Comparison of ENCODE assay signal across 10 cellular contexts in the genomic region with DNA sequence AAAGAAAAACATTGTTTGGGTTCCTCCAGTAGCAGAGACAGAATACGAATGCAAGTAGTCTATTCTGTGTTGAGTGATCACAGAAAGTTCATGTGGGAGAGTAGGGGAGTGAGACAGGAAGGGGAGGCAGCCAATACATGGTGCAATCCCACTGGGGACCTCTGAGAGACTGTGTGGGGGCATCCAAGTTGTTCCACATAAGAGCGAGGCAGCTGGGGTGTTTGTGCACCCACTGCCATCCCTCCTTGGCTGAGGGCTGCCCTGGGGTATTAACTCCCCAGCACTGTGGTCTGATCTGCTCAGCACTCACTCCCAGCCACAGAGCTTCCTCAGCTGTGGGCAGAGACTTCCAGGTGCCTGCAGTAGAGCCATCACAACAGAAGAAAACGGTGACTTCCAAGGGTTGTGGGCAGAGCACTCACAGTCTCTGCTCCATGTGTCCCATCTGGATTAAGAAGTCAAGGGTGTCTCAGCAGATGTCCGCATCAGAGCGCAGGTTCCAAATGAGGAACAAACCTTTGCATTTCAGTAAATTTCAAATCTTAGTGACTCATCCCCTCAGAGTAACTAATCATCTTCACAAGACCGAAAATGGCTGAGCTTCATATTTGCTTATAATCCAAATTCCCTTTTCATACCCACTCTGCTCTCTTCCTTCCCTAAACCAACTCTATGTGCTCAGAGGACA.
DNase-seq lines count a peak whose midpoint lies in the region; ATAC-seq and TF ChIP-seq lines count a peak whose summit lies in the region.
"Had no signal": no experiment of that assay in that cellular context is flagged by ENCODE, and none has a peak within 500 bp of the region (broad histone marks: within the 10 kb centered on the region; RNA-seq: fewer than 3 reads in every experiment).

No MANE protein-coding gene starts in this region.

- H3K9me3 Mint-ChIP-seq in activated CD4-positive, alpha-beta memory T cell treated with anti-CD3 and anti-CD28 coated beads for 36 hours = no peaks in the 10 kb centered on the region

- peak overlapping the region; percentile 59 for H3K27ac ChIP-seq in skeletal muscle tissue (ENCODE audit: low read depth, low read length)

- H3K4me1 ChIP-seq in skeletal muscle tissue (ENCODE audit: control insufficient read depth in 3 of 3, insufficient read depth in 3 of 3, low read length in 3 of 3) = peaks cover 40 to 43% (median 41%) of the 10 kb centered on the region in 3 donors

- POLR2A ChIA-PET in activated CD4-positive, alpha-beta memory T cell treated with anti-CD3 and anti-CD28 coated beads for 36 hours (lab: Charles Lee) = no interaction called here

- H3K27me3 Mint-ChIP-seq in activated CD4-positive, alpha-beta memory T cell treated with anti-CD3 and anti-CD28 coated beads for 36 hours = peaks cover 3% of the 10 kb centered on the region

- no peaks in the 10 kb centered on the region for H3K36me3 ChIP-seq in skeletal muscle tissue (ENCODE audit: control insufficient read depth in 3 of 3, insufficient read depth in 3 of 3, low read length in 3 of 3)

- H3K4me3 Mint-ChIP-seq in activated CD4-positive, alpha-beta memory T cell treated with anti-CD3 and anti-CD28 coated beads for 36 hours = no peak overlapping the region

- H3K4me3 ChIP-seq in skeletal muscle tissue (ENCODE audit: low read length in 3 of 3) = no peak overlapping the region

- H3K9me3 ChIP-seq in skeletal muscle tissue (ENCODE audit: control insufficient read depth in 3 of 3, low read length in 3 of 3) = no peaks in the 10 kb centered on the region

- no peak for TF ChIP-seq POLR2A in erythroblast (IDR thresholded peaks at IDR 0.05; ENCODE audit: low read length)

- CTCF ChIA-PET in activated CD4-positive, alpha-beta memory T cell treated with anti-CD3 and anti-CD28 coated beads for 36 hours (lab: Charles Lee) = no interaction called here

- H3K27me3 ChIP-seq in skeletal muscle tissue (ENCODE audit: control insufficient read depth in 3 of 3, insufficient read depth in 3 of 3, low read length in 3 of 3) = no peaks in the 10 kb centered on the region

- ATAC-seq in GM19351 (IDR thresholded peaks at IDR 0.05; ENCODE audit: unreplicated experiment) (peak; percentile 42), Right ventricle myocardium inferior (peak; percentile 59)

- no peak overlapping the region for H3K27ac Mint-ChIP-seq in activated CD4-positive, alpha-beta memory T cell treated with anti-CD3 and anti-CD28 coated beads for 36 hours

- no peaks in the 10 kb centered on the region for H3K4me1 Mint-ChIP-seq in activated CD4-positive, alpha-beta memory T cell treated with anti-CD3 and anti-CD28 coated beads for 36 hours (ENCODE audit: low read depth)

- intact Hi-C loops in Right ventricle myocardium inferior (cut with DNase I) = no loop called here
- intact Hi-C loops in activated CD4-positive, alpha-beta memory T cell treated with anti-CD3 and anti-CD28 coated beads for 36 hours (cut with micrococcal nuclease) = no loop called here

- peak overlapping the region in 1 of 3 donors; percentile 27 for H3K9ac ChIP-seq in skeletal muscle tissue (ENCODE audit: low read depth in 1 of 3, low read length in 3 of 3)

- no peaks in the 10 kb centered on the region for H3K36me3 Mint-ChIP-seq in activated CD4-positive, alpha-beta memory T cell treated with anti-CD3 and anti-CD28 coated beads for 36 hours

- DNase-seq in SIG-M5 (lab: John Stamatoyannopoulos, UW) = peak; percentile 88
- DNase-seq in Right ventricle myocardium inferior (ENCODE audit: missing footprints) = no peak
- no peak for DNase-seq in activated CD4-positive, alpha-beta memory T cell treated with anti-CD3 and anti-CD28 coated beads for 36 hours
- DNase-seq in inferior parietal cortex (ENCODE audit: extremely low spot score) = no peak
- DNase-seq in NCI-H2227 (lab: John Stamatoyannopoulos, UW; ENCODE audit: unreplicated experiment) = no peak
- no peak for DNase-seq in erythroblast (lab: John Stamatoyannopoulos, UW)
- DNase-seq: activated gamma-delta T cell treated with Interleukin-2 at 50 U/mL for 16 hours; stimulated activated CD4-positive, alpha-beta T cell treated with anti-CD3 and anti-CD28 coated beads, Interleukin-2, amount 100 ng/mL, for 24 hours had no signal
